ENCODE assay signal across 16 cellular contexts in the genomic region with DNA sequence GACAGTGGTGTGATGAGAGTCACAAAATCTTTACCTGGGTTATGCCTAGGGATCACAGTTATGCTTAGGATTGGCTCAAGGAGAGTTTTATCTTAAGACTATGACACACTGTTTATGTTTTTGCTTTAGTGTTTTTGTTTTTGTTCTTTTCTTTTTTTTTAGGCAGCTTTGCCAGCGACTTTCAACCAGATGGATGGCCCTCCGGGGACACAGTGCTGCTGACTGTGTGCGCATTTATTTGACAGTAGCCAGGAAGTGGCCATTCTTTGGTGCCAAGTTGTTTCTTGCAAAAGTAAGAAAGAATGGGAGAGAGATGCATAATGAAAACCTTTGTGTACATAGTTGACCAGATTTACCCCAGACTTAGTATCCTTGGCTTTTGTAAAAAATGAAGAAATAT. TPM values are rescaled to one million over a fixed set of nuclear protein-coding genes. Genes with fewer than 3 reads are reported as not detected.
DNase-seq lines count a peak whose midpoint lies in the region; ATAC-seq and TF ChIP-seq lines count a peak whose summit lies in the region.
"Had no signal": no experiment of that assay in that cellular context is flagged by ENCODE, and none has a peak within 500 bp of the region (broad histone marks: within the 10 kb centered on the region; RNA-seq: fewer than 3 reads in every experiment).

No MANE protein-coding gene starts in this region.

- DNase-seq in HFFc6 (no peak), breast epithelium (ENCODE audit: low spot score in 2 of 2) (no peak), medulla oblongata (ENCODE audit: extremely low spot score) (peak; percentile 32), tibial artery (peak in 1 of 2 donors; percentile 74), G401 (ENCODE audit: low spot score) (no peak)
- no peak for DNase-seq in activated naive CD4-positive, alpha-beta T cell treated with anti-CD3 and anti-CD28 coated beads for 36 hours
- DNase-seq in CD8-positive, alpha-beta T cell, result no peak
- DNase-seq: activated CD4-positive, alpha-beta memory T cell treated with anti-CD3 and anti-CD28 coated beads for 36 hours; COR-L47; lower lobe of right lung; NCI-H146 had no signal

- no peaks in the 10 kb centered on the region for H3K9me3 Mint-ChIP-seq in HFFc6
- H3K9me3 Mint-ChIP-seq in activated naive CD4-positive, alpha-beta T cell treated with anti-CD3 and anti-CD28 coated beads for 36 hours, result no peaks in the 10 kb centered on the region
- no peaks in the 10 kb centered on the region for H3K9me3 Mint-ChIP-seq in CD8-positive, alpha-beta T cell
- H3K9me3 Mint-ChIP-seq: activated CD4-positive, alpha-beta memory T cell treated with anti-CD3 and anti-CD28 coated beads for 36 hours; activated naive CD4-positive, alpha-beta T cell treated with anti-CD3 and anti-CD28 coated beads, Interleukin-2, amount 50 U/mL, for 24 hours; dendritic cell treated with granulocyte-macrophage colony-stimulating factor and Interleukin-4, amounts not matched to agents 40 ng/mL and 50 ng/mL, for 4 days had no signal

- H3K27ac Mint-ChIP-seq in HFFc6, result peak overlapping the region; percentile 70
- no peak overlapping the region for H3K27ac Mint-ChIP-seq in activated naive CD4-positive, alpha-beta T cell treated with anti-CD3 and anti-CD28 coated beads for 36 hours
- no peak overlapping the region for H3K27ac Mint-ChIP-seq in CD8-positive, alpha-beta T cell
- H3K27ac Mint-ChIP-seq: activated CD4-positive, alpha-beta memory T cell treated with anti-CD3 and anti-CD28 coated beads for 36 hours; activated naive CD4-positive, alpha-beta T cell treated with anti-CD3 and anti-CD28 coated beads, Interleukin-2, amount 50 U/mL, for 24 hours; dendritic cell treated with granulocyte-macrophage colony-stimulating factor and Interleukin-4, amounts not matched to agents 40 ng/mL and 50 ng/mL, for 4 days had no signal

- peak overlapping the region; percentile 45; the same call in 1 of the 2 replicates for H3K4me3 Mint-ChIP-seq in HFFc6
- no peak overlapping the region for H3K4me3 Mint-ChIP-seq in activated naive CD4-positive, alpha-beta T cell treated with anti-CD3 and anti-CD28 coated beads for 36 hours
- H3K4me3 Mint-ChIP-seq in CD8-positive, alpha-beta T cell, result no peak overlapping the region
- H3K4me3 Mint-ChIP-seq: activated CD4-positive, alpha-beta memory T cell treated with anti-CD3 and anti-CD28 coated beads for 36 hours; activated naive CD4-positive, alpha-beta T cell treated with anti-CD3 and anti-CD28 coated beads, Interleukin-2, amount 50 U/mL, for 24 hours; dendritic cell treated with granulocyte-macrophage colony-stimulating factor and Interleukin-4, amounts not matched to agents 40 ng/mL and 50 ng/mL, for 4 days had no signal

- in situ Hi-C loops in G401 (cut with HindIII; ENCODE audit: low sequenced_read_pairs), result no loop called here

- intact Hi-C loops in breast epithelium (cut with DNase I; ENCODE audit: low total_unique reads) (no loop called here), tibial artery (cut with DNase I; ENCODE audit: low total_unique reads) (no loop called here)
- intact Hi-C loops in activated naive CD4-positive, alpha-beta T cell treated with anti-CD3 and anti-CD28 coated beads for 36 hours (cut with micrococcal nuclease), result no loop called here
- intact Hi-C loops in CD8-positive, alpha-beta T cell (cut with DNase I, micrococcal nuclease), result no loop called here

- POLR2A ChIA-PET in CD8-positive, alpha-beta T cell (lab: Charles Lee), result no interaction called here

- H3K27me3 Mint-ChIP-seq in HFFc6 (ENCODE audit: insufficient read depth), result peaks cover 4% of the 10 kb centered on the region; the same call in 1 of the 2 replicates
- H3K27me3 Mint-ChIP-seq in activated naive CD4-positive, alpha-beta T cell treated with anti-CD3 and anti-CD28 coated beads for 36 hours (ENCODE audit: low read depth), result no peaks in the 10 kb centered on the region
- no peaks in the 10 kb centered on the region for H3K27me3 Mint-ChIP-seq in CD8-positive, alpha-beta T cell (ENCODE audit: low read depth)
- H3K27me3 Mint-ChIP-seq: dendritic cell treated with granulocyte-macrophage colony-stimulating factor and Interleukin-4, amounts not matched to agents 40 ng/mL and 50 ng/mL, for 4 days had no signal

- peaks cover 17% of the 10 kb centered on the region for H3K4me1 Mint-ChIP-seq in HFFc6 (ENCODE audit: low read depth)
- peaks cover 3% of the 10 kb centered on the region for H3K4me1 Mint-ChIP-seq in activated naive CD4-positive, alpha-beta T cell treated with anti-CD3 and anti-CD28 coated beads for 36 hours (ENCODE audit: low read depth)
- H3K4me1 Mint-ChIP-seq in CD8-positive, alpha-beta T cell (ENCODE audit: low read depth), result no peaks in the 10 kb centered on the region
- H3K4me1 Mint-ChIP-seq: activated naive CD4-positive, alpha-beta T cell treated with anti-CD3 and anti-CD28 coated beads, Interleukin-2, amount 50 U/mL, for 24 hours had no signal

- no peak for TF ChIP-seq POLR2A in breast epithelium (IDR thresholded peaks at IDR 0.05)

- no peaks in the 10 kb centered on the region for H3K36me3 ChIP-seq in breast epithelium
- H3K36me3 ChIP-seq in tibial artery, result peaks cover 0 to 9% (median 3%) of the 10 kb centered on the region in 3 donors
- H3K36me3 ChIP-seq in CD8-positive, alpha-beta T cell (ENCODE audit: insufficient read depth, low read length), result no peaks in the 10 kb centered on the region
- H3K36me3 ChIP-seq: lower lobe of right lung had no signal

- H3K9me3 ChIP-seq in breast epithelium (no peaks in the 10 kb centered on the region), tibial artery (no peaks in the 10 kb centered on the region)
- no peaks in the 10 kb centered on the region for H3K9me3 ChIP-seq in CD8-positive, alpha-beta T cell (ENCODE audit: low read length)
- H3K9me3 ChIP-seq: heart left ventricle, lower lobe of right lung had no signal

- peak overlapping the region; percentile 62 to 71 for H3K27ac ChIP-seq in breast epithelium
- H3K27ac ChIP-seq in tibial artery, result peak overlapping the region; percentile 60 to 64
- H3K27ac ChIP-seq in CD8-positive, alpha-beta T cell (ENCODE audit: low read depth, low read length), result no peak overlapping the region
- H3K27ac ChIP-seq: lower lobe of right lung had no signal

- CTCF ChIA-PET in activated naive CD4-positive, alpha-beta T cell treated with anti-CD3 and anti-CD28 coated beads for 36 hours (lab: Charles Lee), result no interaction called here
- CTCF ChIA-PET in CD8-positive, alpha-beta T cell (lab: Charles Lee), result no interaction called here

- H3K4me3 ChIP-seq in breast epithelium (no peak overlapping the region), tibial artery (no peak overlapping the region)
- H3K4me3 ChIP-seq in CD8-positive, alpha-beta T cell (ENCODE audit: low read depth, low read length), result no peak overlapping the region
- H3K4me3 ChIP-seq: GM12878, heart left ventricle, lower lobe of right lung had no signal

- TF ChIP-seq CTCF in HFFc6 (IDR thresholded peaks at IDR 0.05), result no peak
- TF ChIP-seq CTCF in breast epithelium (IDR thresholded peaks at IDR 0.05), result no peak
- TF ChIP-seq CTCF in tibial artery (IDR thresholded peaks at IDR 0.05), result no peak
- no peak for TF ChIP-seq CTCF in CD8-positive, alpha-beta T cell (IDR thresholded peaks at IDR 0.05)

- H3K4me1 ChIP-seq in breast epithelium (no peaks in the 10 kb centered on the region), tibial artery (peaks cover 0 to 17% (median 0%) of the 10 kb centered on the region in 4 donors)
- H3K4me1 ChIP-seq in CD8-positive, alpha-beta T cell (ENCODE audit: insufficient read depth, low read length), result no peaks in the 10 kb centered on the region
- H3K4me1 ChIP-seq: lower lobe of right lung had no signal

- H3K27me3 ChIP-seq in breast epithelium (no peaks in the 10 kb centered on the region), tibial artery (no peaks in the 10 kb centered on the region)
- H3K27me3 ChIP-seq in CD8-positive, alpha-beta T cell (ENCODE audit: insufficient read depth, low read length), result no peaks in the 10 kb centered on the region
- H3K27me3 ChIP-seq: heart left ventricle had no signal

- ATAC-seq in HG02938 (IDR thresholded peaks at IDR 0.05; ENCODE audit: unreplicated experiment), result no peak
- ATAC-seq in CD8-positive, alpha-beta T cell, result no peak
- ATAC-seq: GM12878, lower lobe of right lung had no signal

- H3K36me3 Mint-ChIP-seq in HFFc6 (ENCODE audit: low read depth), result no peaks in the 10 kb centered on the region
- no peaks in the 10 kb centered on the region for H3K36me3 Mint-ChIP-seq in activated naive CD4-positive, alpha-beta T cell treated with anti-CD3 and anti-CD28 coated beads for 36 hours (ENCODE audit: low read depth)
- no peaks in the 10 kb centered on the region for H3K36me3 Mint-ChIP-seq in CD8-positive, alpha-beta T cell
- H3K36me3 Mint-ChIP-seq: activated CD4-positive, alpha-beta memory T cell treated with anti-CD3 and anti-CD28 coated beads for 36 hours; activated naive CD4-positive, alpha-beta T cell treated with anti-CD3 and anti-CD28 coated beads, Interleukin-2, amount 50 U/mL, for 24 hours had no signal

RNA-seq across cellular contexts. Expression of a gene that starts 15.1 kb away (rescaled TPM):
- total RNA-seq in HFFc6 (2021; fragmentation: NEBNext Ultra II Directional; extraction: Animal tissue kit (Norgen Biotek cat#: 25700)), result 10 to 100 TPM in 3 of 6 experiments, 1 to 10 TPM in 3; 8.4 to 12.3 (median 10.0) TPM
- 10 to 100 TPM; 30.9 to 52.1 (median 40.6) TPM for total RNA-seq in breast epithelium
- total RNA-seq in G401 (2014; rRNA removed; shearing (Covaris generic)), result 22.4 and 27.8 TPM in 2 replicates
- total RNA-seq in activated naive CD4-positive, alpha-beta T cell treated with anti-CD3 and anti-CD28 coated beads for 36 hours, result 1 to 10 TPM; 8.0 to 8.9 TPM
- 1 to 10 TPM; 1.4 to 1.8 TPM for total RNA-seq in CD8-positive, alpha-beta T cell
